In the genomic region with DNA sequence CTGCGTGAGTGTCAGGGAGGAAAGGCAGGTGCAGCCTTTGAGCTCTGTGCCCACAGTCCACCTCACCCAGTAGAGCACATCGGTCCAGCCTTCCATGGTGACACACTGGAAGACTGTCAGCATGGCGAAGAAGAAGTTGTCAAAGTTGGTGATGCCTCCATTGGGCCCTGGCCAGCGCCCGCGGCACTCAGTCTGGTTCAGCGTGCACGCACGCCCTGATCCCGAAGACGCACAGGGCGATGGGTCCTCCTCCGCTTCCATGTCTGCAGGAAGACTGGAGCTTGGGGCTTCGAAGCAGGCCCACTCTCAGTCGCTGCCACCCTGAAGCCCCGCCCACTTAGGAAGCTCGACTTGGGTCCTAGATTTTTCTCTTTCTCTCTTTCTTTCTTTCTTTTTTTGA, we compare ENCODE assay signal across 37 cellular contexts. TPM values are rescaled to one million over a fixed set of nuclear protein-coding genes. Genes with fewer than 3 reads are reported as not detected.
"Had no signal": no experiment of that assay in that cellular context is flagged by ENCODE, and none has a peak within 500 bp of the region (broad histone marks: within the 10 kb centered on the region; RNA-seq: fewer than 3 reads in every experiment).

No MANE protein-coding gene starts in this region.

- ATAC-seq: activated CD8-positive, alpha-beta T cell treated with anti-CD3 and anti-CD28 coated beads for 36 hours; activated naive CD4-positive, alpha-beta T cell treated with anti-CD3 and anti-CD28 coated beads, Interleukin-2, amount 50 U/mL, for 72 hours; activated T-cell treated with anti-CD3 and anti-CD28 coated beads, Interleukin-2, amount 50 U/mL, for 4 hours; activated T-cell treated with anti-CD3 and anti-CD28 coated beads, Interleukin-2, amount 50 U/mL, for 72 hours; activated T-helper 17 cell treated with anti-CD3 and anti-CD28 coated beads, Interleukin-2, amount 50 U/mL, for 72 hours; body of pancreas had no signal

- H3K36me3 Mint-ChIP-seq: activated CD4-positive, alpha-beta memory T cell treated with anti-CD3 and anti-CD28 coated beads for 36 hours; activated naive CD4-positive, alpha-beta T cell treated with anti-CD3 and anti-CD28 coated beads, Interleukin-2, amount 50 U/mL, for 72 hours; activated naive CD8-positive, alpha-beta T cell treated with anti-CD3 and anti-CD28 coated beads for 36 hours had no signal

- H3K36me3 ChIP-seq: adrenal gland, brain microvascular endothelial cell, breast epithelium had no signal

- H3K4me1 ChIP-seq: adrenal gland, body of pancreas, breast epithelium had no signal

- H3K27ac ChIP-seq: adrenal gland, body of pancreas, brain microvascular endothelial cell, breast epithelium, VCaP had no signal

- H3K4me3 Mint-ChIP-seq: activated B cell treated with CpG ODN at 0.5 μM for 24 hours; activated CD4-positive, alpha-beta memory T cell treated with anti-CD3 and anti-CD28 coated beads for 36 hours; activated CD4-positive, alpha-beta T cell treated with anti-CD3 and anti-CD28 coated beads, Interleukin-2, amount 10 ng/mL, durations not matched to agents 24 days and 14 days; activated CD8-positive, alpha-beta T cell treated with anti-CD3 and anti-CD28 coated beads for 36 hours; activated naive CD4-positive, alpha-beta T cell treated with anti-CD3 and anti-CD28 coated beads for 36 hours; activated naive CD8-positive, alpha-beta T cell treated with anti-CD3 and anti-CD28 coated beads for 36 hours; activated T-cell treated with anti-CD3 and anti-CD28 coated beads, Interleukin-2, amount 50 U/mL, for 4 hours; activated T-cell treated with anti-CD3 and anti-CD28 coated beads, Interleukin-2, amount 50 U/mL, for 72 hours; activated T-helper 1 cell treated with anti-CD3 and anti-CD28 coated beads, Interleukin-12 subunit alpha, Interleukin-12 subunit beta, Interleukin-2, Interleukin-4 antibody, amounts not matched to agents 30 ng/mL and 10 ng/mL and 1 ng/mL, durations not matched to agents 14 hours and 24 hours and 36 hours; activated T-helper 17 cell treated with anti-CD3 and anti-CD28 coated beads, Interleukin-2, amount 50 U/mL, for 72 hours; T-helper 2 cell treated with Interferon-gamma antibody and Interleukin-4, amounts not matched to agents 5 μg/mL and 100 μg/mL, for 36 hours had no signal

- FAIRE-seq: astrocyte, colon, TTC549 had no signal

- H3K9me3 Mint-ChIP-seq: activated B cell treated with CpG ODN at 0.5 μM for 24 hours; activated CD4-positive, alpha-beta memory T cell treated with anti-CD3 and anti-CD28 coated beads for 36 hours; activated CD4-positive, alpha-beta T cell treated with anti-CD3 and anti-CD28 coated beads, Interleukin-2, amount 10 ng/mL, durations not matched to agents 24 days and 14 days; activated CD8-positive, alpha-beta T cell treated with anti-CD3 and anti-CD28 coated beads for 36 hours; activated naive CD4-positive, alpha-beta T cell treated with anti-CD3 and anti-CD28 coated beads for 36 hours; activated naive CD4-positive, alpha-beta T cell treated with anti-CD3 and anti-CD28 coated beads, Interleukin-2, amount 50 U/mL, for 72 hours; activated naive CD8-positive, alpha-beta T cell treated with anti-CD3 and anti-CD28 coated beads for 36 hours; activated T-cell treated with anti-CD3 and anti-CD28 coated beads, Interleukin-2, amount 50 U/mL, for 4 hours; activated T-cell treated with anti-CD3 and anti-CD28 coated beads, Interleukin-2, amount 50 U/mL, for 72 hours; activated T-helper 1 cell treated with anti-CD3 and anti-CD28 coated beads, Interleukin-12 subunit alpha, Interleukin-12 subunit beta, Interleukin-2, Interleukin-4 antibody, amounts not matched to agents 30 ng/mL and 10 ng/mL and 1 ng/mL, durations not matched to agents 14 hours and 24 hours and 36 hours; activated T-helper 17 cell treated with anti-CD3 and anti-CD28 coated beads, Interleukin-2, amount 50 U/mL, for 72 hours; T-helper 2 cell treated with Interferon-gamma antibody and Interleukin-4, amounts not matched to agents 5 μg/mL and 100 μg/mL, for 36 hours had no signal

- H3K4me3 ChIP-seq: adrenal gland, body of pancreas, breast epithelium had no signal

- DNase-seq: activated B cell treated with CpG ODN at 0.5 μM for 24 hours; activated CD4-positive, alpha-beta memory T cell treated with anti-CD3 and anti-CD28 coated beads for 36 hours; activated CD4-positive, alpha-beta T cell treated with anti-CD3 and anti-CD28 coated beads for 4 hours; activated CD4-positive, alpha-beta T cell treated with anti-CD3 and anti-CD28 coated beads, Interleukin-2, amount 10 ng/mL, durations not matched to agents 24 days and 14 days; activated CD4-positive, alpha-beta T cell treated with anti-CD3 and anti-CD28 coated beads, Interleukin-2, amount 50 U/mL, for 1 hour; activated CD4-positive, alpha-beta T cell treated with anti-CD3 and anti-CD28 coated beads, Interleukin-2, amount 50 U/mL, for 4 hours; activated CD4-positive, CD25-positive, alpha-beta regulatory T cell treated with anti-CD3 and anti-CD28 coated beads, Interleukin-2, amount 50 U/mL, for 72 hours; activated CD8-positive, alpha-beta memory T cell treated with anti-CD3 and anti-CD28 coated beads, Interleukin-2, amount 50 U/mL, for 4 hours; activated CD8-positive, alpha-beta T cell treated with anti-CD3 and anti-CD28 coated beads for 36 hours; activated effector memory CD4-positive, alpha-beta T cell treated with anti-CD3 and anti-CD28 coated beads, Interleukin-2, amount 50 U/mL, for 16 hours; activated gamma-delta T cell treated with Interleukin-2 at 50 U/mL for 16 hours; activated naive CD4-positive, alpha-beta T cell; activated naive CD4-positive, alpha-beta T cell treated with anti-CD3 and anti-CD28 coated beads for 36 hours; activated naive CD4-positive, alpha-beta T cell treated with anti-CD3 and anti-CD28 coated beads, Interleukin-2, amount 50 U/mL, for 16 hours; activated naive CD8-positive, alpha-beta T cell treated with anti-CD3 and anti-CD28 coated beads for 36 hours; activated T-cell treated with anti-CD3 and anti-CD28 coated beads for 4 hours; activated T-cell treated with anti-CD3 and anti-CD28 coated beads, Interleukin-2, amount 50 U/mL, for 1 hour; activated T-cell treated with anti-CD3 and anti-CD28 coated beads, Interleukin-2, amount 50 U/mL, for 4 hours; activated T-cell treated with anti-CD3 and anti-CD28 coated beads, Interleukin-2, amount 50 U/mL, for 72 hours; adrenal gland; amniotic stem cell; aorta; body of pancreas; brain microvascular endothelial cell; central memory CD4-positive, alpha-beta T cell; T-helper 2 cell; T-helper 9 cell had no signal

- H3K27me3 Mint-ChIP-seq: activated B cell treated with CpG ODN at 0.5 μM for 24 hours; activated CD4-positive, alpha-beta memory T cell treated with anti-CD3 and anti-CD28 coated beads for 36 hours; activated CD8-positive, alpha-beta T cell treated with anti-CD3 and anti-CD28 coated beads for 36 hours; activated T-helper 17 cell treated with anti-CD3 and anti-CD28 coated beads, Interleukin-2, amount 50 U/mL, for 72 hours had no signal

- H3K27ac Mint-ChIP-seq: activated B cell treated with CpG ODN at 0.5 μM for 24 hours; activated CD4-positive, alpha-beta memory T cell treated with anti-CD3 and anti-CD28 coated beads for 36 hours; activated CD4-positive, alpha-beta T cell treated with anti-CD3 and anti-CD28 coated beads, Interleukin-2, amount 10 ng/mL, durations not matched to agents 24 days and 14 days; activated CD8-positive, alpha-beta T cell treated with anti-CD3 and anti-CD28 coated beads for 36 hours; activated naive CD4-positive, alpha-beta T cell treated with anti-CD3 and anti-CD28 coated beads for 36 hours; activated naive CD4-positive, alpha-beta T cell treated with anti-CD3 and anti-CD28 coated beads, Interleukin-2, amount 50 U/mL, for 72 hours; activated naive CD8-positive, alpha-beta T cell treated with anti-CD3 and anti-CD28 coated beads for 36 hours; activated T-cell treated with anti-CD3 and anti-CD28 coated beads, Interleukin-2, amount 50 U/mL, for 72 hours; activated T-helper 1 cell treated with anti-CD3 and anti-CD28 coated beads, Interleukin-12 subunit alpha, Interleukin-12 subunit beta, Interleukin-2, Interleukin-4 antibody, amounts not matched to agents 30 ng/mL and 10 ng/mL and 1 ng/mL, durations not matched to agents 14 hours and 24 hours and 36 hours; activated T-helper 17 cell treated with anti-CD3 and anti-CD28 coated beads, Interleukin-2, amount 50 U/mL, for 72 hours; T-helper 2 cell treated with Interferon-gamma antibody and Interleukin-4, amounts not matched to agents 5 μg/mL and 100 μg/mL, for 36 hours had no signal

- H3K27me3 ChIP-seq: body of pancreas, brain microvascular endothelial cell had no signal

- H3K9me3 ChIP-seq: adrenal gland, body of pancreas, breast epithelium had no signal

RNA-seq across cellular contexts. Expression of gene CACNA1F, which starts 5.0 kb away (rescaled TPM):
- total RNA-seq: astrocyte had no signal

RNA-seq across cellular contexts. Expression of gene FOXP3, which starts 36.3 kb away (rescaled TPM):
- total RNA-seq: body of pancreas, cerebellum had no signal
- polyA plus RNA-seq: aorta had no signal
